Comparison of ENCODE assay signal across 10 cellular contexts in the genomic region with DNA sequence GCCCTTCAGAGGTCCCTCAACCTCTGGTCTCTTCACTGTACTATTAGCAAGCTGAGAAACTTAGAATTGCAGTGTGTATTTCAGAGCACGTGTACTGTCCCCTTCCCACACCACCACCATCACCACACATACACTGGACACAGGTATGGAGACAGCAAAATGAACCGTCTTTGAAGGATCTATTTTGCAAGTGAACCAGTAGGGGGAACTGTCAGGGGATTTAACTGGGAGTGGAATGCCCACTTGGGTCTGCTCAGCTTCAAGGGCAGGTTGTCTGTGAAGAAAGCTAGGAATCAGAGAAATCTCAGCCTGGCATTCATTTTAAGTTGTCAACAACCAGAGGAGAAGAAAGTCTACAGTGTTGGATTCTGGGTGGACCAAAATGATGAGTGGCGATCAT.
DNase-seq lines count a peak whose midpoint lies in the region; TF ChIP-seq lines count a peak whose summit lies in the region.
"Had no signal": no experiment of that assay in that cellular context is flagged by ENCODE, and none has a peak within 500 bp of the region (broad histone marks: within the 10 kb centered on the region; RNA-seq: fewer than 3 reads in every experiment).

No MANE protein-coding gene starts in this region.

- no peak overlapping the region for H3K9ac ChIP-seq in endodermal cell (ENCODE audit: extremely low read depth, low read length, poor library complexity, severe bottlenecking)
- H3K9ac ChIP-seq in parathyroid adenoma = no peak overlapping the region

- H3K36me3 ChIP-seq in endodermal cell (ENCODE audit: control insufficient read depth, insufficient read depth, low read length) (peaks cover 97% of the 10 kb centered on the region), parathyroid adenoma (ENCODE audit: control insufficient read depth, insufficient read depth, low read length) (peaks cover 5% of the 10 kb centered on the region), prostate gland (no peaks in the 10 kb centered on the region)

- no peak overlapping the region for H3K27ac ChIP-seq in endodermal cell (ENCODE audit: low read depth, low read length)
- peak overlapping the region; percentile 97 for H3K27ac ChIP-seq in parathyroid adenoma
- H3K27ac ChIP-seq in prostate gland = no peak overlapping the region

- no peak overlapping the region for H3K27ac Mint-ChIP-seq in endodermal cell

- CTCF ChIA-PET in GM10248 (lab: Yijun Ruan, JAX) = interaction anchor here (0.7 to 1.1 kb wide), 2 partner anchors 9 to 21 kb away, joined by 3 to 4 read pairs; no protein-coding TSS in a partner anchor

- TF ChIP-seq POLR2A in prostate gland (IDR thresholded peaks at IDR 0.05) = no peak

- H3K4me1 ChIP-seq in endodermal cell (ENCODE audit: control insufficient read depth, insufficient read depth, low read length) (peaks cover 5% of the 10 kb centered on the region), parathyroid adenoma (peaks cover 82% of the 10 kb centered on the region), prostate gland (replicated peaks) (peaks cover 3% of the 10 kb centered on the region)

- WGBS in endodermal cell (ENCODE audit: insufficient coverage in 1 of 2, insufficient read length in 1 of 2), 2 experiments = 80 to 87% methylated on average over 2 to 3 of the region's 3 CpGs
- WGBS in prostate gland = 79% methylated on average over 3 of the region's 3 CpGs

- no peak overlapping the region for H3K4me3 Mint-ChIP-seq in endodermal cell

- H3K27me3 ChIP-seq in endodermal cell (ENCODE audit: control insufficient read depth, insufficient read depth, low read length, poor library complexity, severe bottlenecking) = no peaks in the 10 kb centered on the region
- H3K27me3 ChIP-seq in parathyroid adenoma (ENCODE audit: control insufficient read depth, insufficient read depth, low read length) = no peaks in the 10 kb centered on the region
- no peaks in the 10 kb centered on the region for H3K27me3 ChIP-seq in prostate gland (replicated peaks; ENCODE audit: insufficient read depth)

- TF ChIP-seq CTCF in endodermal cell (conservative IDR thresholded peaks at IDR 0.05) (peak; percentile 71), parathyroid adenoma (IDR thresholded peaks at IDR 0.05) (peak; percentile 52), prostate gland (IDR thresholded peaks at IDR 0.05) (no peak), GM10248 (IDR thresholded peaks at IDR 0.05; ENCODE audit: control extremely low read depth, extremely low read depth, low read depth, missing control alignments) (no peak)

- H3K4me3 ChIP-seq in endodermal cell (ENCODE audit: low read length) (no peak overlapping the region), parathyroid adenoma (ENCODE audit: low read depth, low read length) (no peak overlapping the region), prostate gland (no peak overlapping the region)

- H3K79me2 ChIP-seq in parathyroid adenoma = peaks cover 54% of the 10 kb centered on the region

- peaks cover 43% of the 10 kb centered on the region for H3K4me1 Mint-ChIP-seq in endodermal cell

- peak overlapping the region; percentile 4 for H3K4me2 ChIP-seq in parathyroid adenoma (ENCODE audit: low read length)

- peak; percentile 55 for DNase-seq in NCI-H82 (lab: John Stamatoyannopoulos, UW)
- no peak for DNase-seq in NCI-H82 treated with DMSO at 0.1 percent for 48 hours (lab: John Stamatoyannopoulos, UW; ENCODE audit: unreplicated experiment)
- DNase-seq in NCI-H69 (lab: John Stamatoyannopoulos, UW) = peak; percentile 67
- DNase-seq in endodermal cell = peak; percentile 64
- DNase-seq in prostate gland (ENCODE audit: low spot score) = no peak
- DNase-seq in SKM-1 treated with dmso at 0.1 percent for 144 hours (lab: John Stamatoyannopoulos, UW; ENCODE audit: unreplicated experiment) = no peak
- no peak for DNase-seq in GM10248 (ENCODE audit: extremely low spot score)
- DNase-seq: activated CD4-positive, alpha-beta T cell treated with anti-CD3 and anti-CD28 coated beads for 48 hours; occipital lobe had no signal

- peaks cover 7% of the 10 kb centered on the region for H3K9me3 Mint-ChIP-seq in endodermal cell

- POLR2A ChIA-PET in GM10248 (lab: Yijun Ruan, JAX) = no interaction called here

- peaks cover 39% of the 10 kb centered on the region for H3K36me3 Mint-ChIP-seq in endodermal cell (ENCODE audit: low read depth)

- no peak overlapping the region for H2AFZ ChIP-seq in parathyroid adenoma

- H3K9me3 ChIP-seq in endodermal cell (ENCODE audit: control insufficient read depth, low read length) (no peaks in the 10 kb centered on the region), parathyroid adenoma (ENCODE audit: control insufficient read depth, low read length) (no peaks in the 10 kb centered on the region), prostate gland (no peaks in the 10 kb centered on the region)

- H3K27me3 Mint-ChIP-seq in endodermal cell (ENCODE audit: insufficient read depth) = no peaks in the 10 kb centered on the region

- intact Hi-C loops in prostate gland (cut with DNase I) = no loop called here

Comparison
In these comparisons a context has a peak if more than half of its experiments do, and no peak if none do; other contexts are left out.
1. DNase-seq: peak in NCI-H82 (single experiment), NCI-H69 (single experiment) and endodermal cell (single experiment); none in NCI-H82 treated with DMSO at 0.1 percent for 48 hours (single experiment), prostate gland (single experiment), SKM-1 treated with dmso at 0.1 percent for 144 hours (single experiment) and GM10248 (single experiment).
2. CTCF ChIP-seq: peak in endodermal cell (single experiment) and parathyroid adenoma (single experiment); none in prostate gland (0 of 4) and GM10248 (single experiment).